ENCODE assay signal across 28 cellular contexts in the genomic region with DNA sequence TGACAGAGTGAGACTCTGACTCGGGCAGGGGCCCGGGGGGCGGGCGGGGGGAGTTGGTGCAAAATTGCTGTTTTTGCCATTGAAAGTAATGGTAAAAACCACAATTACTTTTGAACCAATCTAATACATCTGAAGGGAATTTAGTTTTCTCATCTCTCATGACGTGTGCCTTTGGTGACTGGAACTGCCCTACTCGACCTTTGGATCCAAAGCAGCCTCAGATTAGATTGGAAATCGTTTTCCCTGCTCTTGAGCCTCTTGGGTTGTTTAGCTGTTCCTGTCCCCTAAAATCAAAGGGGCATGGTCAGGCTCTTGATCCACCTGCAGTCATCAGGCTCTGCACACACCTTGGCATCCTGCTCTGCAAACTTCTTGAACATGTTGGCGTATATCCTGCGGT.
"Had no signal": no experiment of that assay in that cellular context is flagged by ENCODE, and none has a peak within 500 bp of the region (broad histone marks: within the 10 kb centered on the region; RNA-seq: fewer than 3 reads in every experiment).

No MANE protein-coding gene starts in this region.

- H3K4me3 ChIP-seq: coronary artery, gastroesophageal sphincter, lower lobe of right lung, right atrium auricular region, stomach, tibial artery, upper lobe of right lung had no signal

- H3K4me1 Mint-ChIP-seq: immature natural killer cell; stimulated activated naive B cell treated with anti-CD40 and anti-IgM and Interleukin-4, amounts not matched to agents 10 μg/mL and 1 μg/mL and 100 μg/mL, for 72 hours had no signal

- H3K4me1 ChIP-seq: lower lobe of right lung, stomach, tibial artery, upper lobe of right lung had no signal

- DNase-seq: activated CD4-positive, alpha-beta T cell treated with anti-CD3 and anti-CD28 coated beads for 1 hour; activated CD4-positive, alpha-beta T cell treated with anti-CD3 and anti-CD28 coated beads, Interleukin-2, amount 50 U/mL, for 1 hour; activated CD8-positive, alpha-beta T cell treated with anti-CD3 and anti-CD28 coated beads for 36 hours; activated gamma-delta T cell; activated naive CD8-positive, alpha-beta T cell treated with anti-CD3 and anti-CD28 coated beads, Interleukin-2, amount 10 ng/mL, durations not matched to agents 7 days and 5 days; amniotic stem cell; brain microvascular endothelial cell; effector memory CD8-positive, alpha-beta T cell; erythroblast; head of caudate nucleus; hypothalamus; immature natural killer cell; kidney; lower lobe of right lung; mesenchymal stem cell; stimulated activated CD4-positive, alpha-beta T cell treated with anti-CD3 and anti-CD28 coated beads, Interleukin-15, amount 100 ng/mL, for 24 hours; stimulated activated CD4-positive, alpha-beta T cell treated with anti-CD3 and anti-CD28 coated beads, Interleukin-2, amount 100 ng/mL, for 24 hours; stimulated activated naive B cell treated with anti-CD40 and anti-IgM and Interleukin-4, amounts not matched to agents 10 μg/mL and 1 μg/mL and 100 μg/mL, for 72 hours; stomach; SW 1271; T-helper 2 cell; tibial artery; upper lobe of right lung had no signal

- H3K9me3 Mint-ChIP-seq: activated CD8-positive, alpha-beta T cell treated with anti-CD3 and anti-CD28 coated beads for 36 hours; activated naive CD8-positive, alpha-beta T cell treated with anti-CD3 and anti-CD28 coated beads, Interleukin-2, amount 10 ng/mL, durations not matched to agents 7 days and 5 days; activated T-helper 1 cell treated with anti-CD3 and anti-CD28 coated beads, Interleukin-12 subunit alpha, Interleukin-12 subunit beta, Interleukin-2, Interleukin-4 antibody, amounts not matched to agents 30 ng/mL and 10 ng/mL and 1 ng/mL, durations not matched to agents 14 hours and 24 hours and 36 hours; effector memory CD8-positive, alpha-beta T cell; immature natural killer cell; natural killer cell treated with Interleukin-12 subunit alpha and Interleukin-12 subunit beta and Interleukin-15 and Interleukin-18, amount 100 ng/mL, for 72 hours; stimulated activated naive B cell treated with anti-CD40 and anti-IgM and Interleukin-4, amounts not matched to agents 10 μg/mL and 1 μg/mL and 100 μg/mL, for 72 hours had no signal

- ATAC-seq: activated CD8-positive, alpha-beta T cell treated with anti-CD3 and anti-CD28 coated beads for 36 hours; effector memory CD8-positive, alpha-beta T cell; gastroesophageal sphincter; lower lobe of right lung; natural killer cell treated with Interleukin-12 subunit alpha and Interleukin-12 subunit beta and Interleukin-15 and Interleukin-18, amount 100 ng/mL, for 72 hours; stimulated activated naive B cell treated with anti-CD40 and anti-IgM and Interleukin-4, amounts not matched to agents 10 μg/mL and 1 μg/mL and 100 μg/mL, for 72 hours; upper lobe of right lung had no signal

- H3K4me3 Mint-ChIP-seq: activated CD8-positive, alpha-beta T cell treated with anti-CD3 and anti-CD28 coated beads for 36 hours; activated naive CD8-positive, alpha-beta T cell treated with anti-CD3 and anti-CD28 coated beads, Interleukin-2, amount 10 ng/mL, durations not matched to agents 7 days and 5 days; activated T-helper 1 cell treated with anti-CD3 and anti-CD28 coated beads, Interleukin-12 subunit alpha, Interleukin-12 subunit beta, Interleukin-2, Interleukin-4 antibody, amounts not matched to agents 30 ng/mL and 10 ng/mL and 1 ng/mL, durations not matched to agents 14 hours and 24 hours and 36 hours; effector memory CD8-positive, alpha-beta T cell; immature natural killer cell; natural killer cell treated with Interleukin-12 subunit alpha and Interleukin-12 subunit beta and Interleukin-15 and Interleukin-18, amount 100 ng/mL, for 72 hours; stimulated activated naive B cell treated with anti-CD40 and anti-IgM and Interleukin-4, amounts not matched to agents 10 μg/mL and 1 μg/mL and 100 μg/mL, for 72 hours had no signal

- H3K27me3 Mint-ChIP-seq: activated CD8-positive, alpha-beta T cell treated with anti-CD3 and anti-CD28 coated beads for 36 hours; activated naive CD8-positive, alpha-beta T cell treated with anti-CD3 and anti-CD28 coated beads, Interleukin-2, amount 10 ng/mL, durations not matched to agents 7 days and 5 days; effector memory CD8-positive, alpha-beta T cell; natural killer cell treated with Interleukin-12 subunit alpha and Interleukin-12 subunit beta and Interleukin-15 and Interleukin-18, amount 100 ng/mL, for 72 hours; stimulated activated naive B cell treated with anti-CD40 and anti-IgM and Interleukin-4, amounts not matched to agents 10 μg/mL and 1 μg/mL and 100 μg/mL, for 72 hours had no signal

- H3K36me3 Mint-ChIP-seq: natural killer cell treated with Interleukin-12 subunit alpha and Interleukin-12 subunit beta and Interleukin-15 and Interleukin-18, amount 100 ng/mL, for 72 hours had no signal

- H3K27ac Mint-ChIP-seq: activated T-helper 1 cell treated with anti-CD3 and anti-CD28 coated beads, Interleukin-12 subunit alpha, Interleukin-12 subunit beta, Interleukin-2, Interleukin-4 antibody, amounts not matched to agents 30 ng/mL and 10 ng/mL and 1 ng/mL, durations not matched to agents 14 hours and 24 hours and 36 hours; immature natural killer cell; stimulated activated naive B cell treated with anti-CD40 and anti-IgM and Interleukin-4, amounts not matched to agents 10 μg/mL and 1 μg/mL and 100 μg/mL, for 72 hours had no signal

- H3K27ac ChIP-seq: brain microvascular endothelial cell, coronary artery, gastroesophageal sphincter, lower lobe of right lung, right atrium auricular region, stomach, tibial artery, upper lobe of right lung had no signal

- H3K9me3 ChIP-seq: gastroesophageal sphincter, lower lobe of right lung, right atrium auricular region, stomach, tibial artery, upper lobe of right lung had no signal

- H3K27me3 ChIP-seq: brain microvascular endothelial cell, gastroesophageal sphincter, right atrium auricular region, stomach, tibial artery, upper lobe of right lung had no signal
